Comparison of ENCODE assay signal across 18 cellular contexts in the genomic region with DNA sequence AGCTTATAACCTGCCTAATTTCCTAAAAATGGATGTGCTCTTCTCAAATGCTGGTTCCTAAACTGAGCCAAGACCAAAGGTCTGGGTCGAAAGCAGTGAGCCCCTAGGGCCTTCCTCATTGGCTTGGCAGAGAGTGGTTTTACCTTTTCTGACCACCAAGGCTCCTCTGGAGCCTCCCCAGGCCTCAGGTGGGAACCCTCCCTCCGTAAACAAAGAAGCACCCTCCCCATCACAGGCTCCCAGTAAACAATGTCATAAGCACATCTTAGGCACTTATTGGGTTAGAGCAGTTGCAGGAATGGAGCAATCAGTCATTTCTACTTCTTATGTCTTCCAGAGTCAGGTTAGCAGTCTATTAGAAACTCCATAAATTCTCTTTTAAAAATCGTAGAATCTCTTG. TPM values are rescaled to one million over a fixed set of nuclear protein-coding genes. Genes with fewer than 3 reads are reported as not detected.
"Had no signal": no experiment of that assay in that cellular context is flagged by ENCODE, and none has a peak within 500 bp of the region (broad histone marks: within the 10 kb centered on the region; RNA-seq: fewer than 3 reads in every experiment).

No MANE protein-coding gene starts in this region.

- H3K9me3 ChIP-seq: esophagus squamous epithelium, lower lobe of right lung, transverse colon had no signal

- ATAC-seq: activated CD4-positive, alpha-beta T cell treated with anti-CD3 and anti-CD28 coated beads for 36 hours; left colon; lower lobe of right lung had no signal

- H3K27me3 ChIP-seq: esophagus squamous epithelium, transverse colon had no signal

- H3K9me3 Mint-ChIP-seq: nephron; stimulated activated naive CD8-positive, alpha-beta T cell treated with anti-CD3 and anti-CD28 coated beads, Interleukin-15, Interleukin-2, amounts not matched to agents 100 ng/mL and 50 ng/mL, for 24 hours had no signal

- H3K4me3 Mint-ChIP-seq: activated CD4-positive, alpha-beta T cell treated with anti-CD3 and anti-CD28 coated beads for 36 hours; activated naive CD8-positive, alpha-beta T cell; nephron; stimulated activated naive CD8-positive, alpha-beta T cell treated with anti-CD3 and anti-CD28 coated beads, Interleukin-15, Interleukin-2, amounts not matched to agents 100 ng/mL and 50 ng/mL, for 24 hours had no signal

- H3K4me3 ChIP-seq: esophagus squamous epithelium, lower lobe of right lung, transverse colon had no signal

- H3K27ac ChIP-seq: lower lobe of right lung, transverse colon had no signal

- H3K27ac Mint-ChIP-seq: activated CD4-positive, alpha-beta T cell treated with anti-CD3 and anti-CD28 coated beads for 36 hours; activated naive CD8-positive, alpha-beta T cell; nephron; stimulated activated naive CD8-positive, alpha-beta T cell treated with anti-CD3 and anti-CD28 coated beads, Interleukin-15, Interleukin-2, amounts not matched to agents 100 ng/mL and 50 ng/mL, for 24 hours had no signal

- H3K36me3 ChIP-seq: esophagus squamous epithelium, lower lobe of right lung, transverse colon had no signal

- H3K27me3 Mint-ChIP-seq: activated CD4-positive, alpha-beta T cell treated with anti-CD3 and anti-CD28 coated beads for 36 hours; activated naive CD8-positive, alpha-beta T cell; stimulated activated naive CD8-positive, alpha-beta T cell treated with anti-CD3 and anti-CD28 coated beads, Interleukin-15, Interleukin-2, amounts not matched to agents 100 ng/mL and 50 ng/mL, for 24 hours had no signal

- DNase-seq: activated CD4-positive, alpha-beta T cell treated with anti-CD3 and anti-CD28 coated beads for 36 hours; activated CD4-positive, alpha-beta T cell treated with anti-CD3 and anti-CD28 coated beads, Interleukin-2, amount 50 U/mL, for 48 hours; dermis blood vessel endothelial cell; effector memory CD4-positive, alpha-beta T cell; esophagus squamous epithelium; islet precursor cell; left colon; lower lobe of right lung; midbrain; posterior cingulate gyrus; retina; stimulated activated CD4-positive, alpha-beta T cell treated with anti-CD3 and anti-CD28 coated beads, Interleukin-12 subunit alpha, Interleukin-12 subunit beta, amount 100 ng/mL, for 4 hours; stimulated activated CD4-positive, alpha-beta T cell treated with anti-CD3 and anti-CD28 coated beads, Interleukin-2, amount 100 ng/mL, for 24 hours; SW 1271; transverse colon had no signal

- H3K36me3 Mint-ChIP-seq: activated naive CD8-positive, alpha-beta T cell had no signal

RNA-seq across cellular contexts. Expression of a gene that starts 35.8 kb away (rescaled TPM):
- total RNA-seq: dermis blood vessel endothelial cell had no signal
